22 cellular contexts compared by ENCODE assay signal in the genomic region with DNA sequence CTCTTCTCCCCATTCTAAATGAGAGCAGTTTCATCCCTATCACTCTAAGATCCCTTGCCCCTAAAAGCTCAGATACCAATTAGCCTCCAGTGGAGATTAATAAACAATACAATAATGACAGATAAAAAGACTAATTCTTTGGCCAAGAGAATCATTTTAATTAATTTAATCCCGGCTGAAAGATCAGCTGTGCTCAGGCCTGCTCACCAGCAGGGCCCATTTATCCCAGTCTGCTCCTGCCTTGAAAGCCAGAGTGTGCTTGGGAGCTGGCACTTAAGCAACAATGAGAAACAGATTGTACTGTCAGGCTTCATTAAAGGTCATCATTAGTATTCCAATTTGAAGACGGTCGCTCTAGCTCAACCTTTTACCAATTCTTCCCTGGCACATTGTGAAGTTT.
"Had no signal": no experiment of that assay in that cellular context is flagged by ENCODE, and none has a peak within 500 bp of the region (broad histone marks: within the 10 kb centered on the region; RNA-seq: fewer than 3 reads in every experiment).

No MANE protein-coding gene starts in this region.

- H3K27me3 Mint-ChIP-seq: dendritic cell treated with granulocyte-macrophage colony-stimulating factor and Interleukin-4, amounts not matched to agents 40 ng/mL and 50 ng/mL, for 4 days had no signal

- H3K36me3 Mint-ChIP-seq: activated naive CD4-positive, alpha-beta T cell treated with anti-CD3 and anti-CD28 coated beads, Interleukin-2, amount 50 U/mL, for 24 hours; naive thymus-derived CD4-positive, alpha-beta T cell; stimulated activated memory B cell treated with anti-CD40 and anti-IgM and Interleukin-4, amounts not matched to agents 10 μg/mL and 1 μg/mL and 100 μg/mL, for 72 hours had no signal

- H3K4me1 Mint-ChIP-seq: activated naive CD4-positive, alpha-beta T cell treated with anti-CD3 and anti-CD28 coated beads, Interleukin-2, amount 50 U/mL, for 24 hours; naive thymus-derived CD4-positive, alpha-beta T cell; stimulated activated memory B cell treated with anti-CD40 and anti-IgM and Interleukin-4, amounts not matched to agents 10 μg/mL and 1 μg/mL and 100 μg/mL, for 72 hours had no signal

- H3K27ac Mint-ChIP-seq: activated naive CD4-positive, alpha-beta T cell treated with anti-CD3 and anti-CD28 coated beads, Interleukin-2, amount 50 U/mL, for 24 hours; dendritic cell treated with granulocyte-macrophage colony-stimulating factor and Interleukin-4, amounts not matched to agents 40 ng/mL and 50 ng/mL, for 4 days; naive thymus-derived CD4-positive, alpha-beta T cell; stimulated activated memory B cell treated with anti-CD40 and anti-IgM and Interleukin-4, amounts not matched to agents 10 μg/mL and 1 μg/mL and 100 μg/mL, for 72 hours had no signal

- DNase-seq: activated CD4-positive, alpha-beta T cell treated with anti-CD3 and anti-CD28 coated beads for 1 hour; activated CD4-positive, alpha-beta T cell treated with anti-CD3 and anti-CD28 coated beads, Interleukin-2, amount 50 U/mL, for 1 hour; activated gamma-delta T cell treated with Interleukin-2 at 50 U/mL for 16 hours; activated T-cell treated with anti-CD3 and anti-CD28 coated beads, Interleukin-2, amount 50 U/mL, for 1 hour; anterior cingulate cortex; body of pancreas; effector CD4-positive, alpha-beta T cell; erythroblast; foreskin fibroblast; kidney glomerular epithelial cell; left lung; naive thymus-derived CD4-positive, alpha-beta T cell; posterior cingulate gyrus; small intestine; stimulated activated CD4-positive, alpha-beta T cell treated with anti-CD3 and anti-CD28 coated beads, Interleukin-2, amount 100 ng/mL, for 24 hours; transverse colon; uterus had no signal

- H3K4me3 Mint-ChIP-seq: activated naive CD4-positive, alpha-beta T cell treated with anti-CD3 and anti-CD28 coated beads, Interleukin-2, amount 50 U/mL, for 24 hours; dendritic cell treated with granulocyte-macrophage colony-stimulating factor and Interleukin-4, amounts not matched to agents 40 ng/mL and 50 ng/mL, for 4 days; naive thymus-derived CD4-positive, alpha-beta T cell; neural crest cell; stimulated activated memory B cell treated with anti-CD40 and anti-IgM and Interleukin-4, amounts not matched to agents 10 μg/mL and 1 μg/mL and 100 μg/mL, for 72 hours had no signal

- ATAC-seq: body of pancreas; left lung; naive thymus-derived CD4-positive, alpha-beta T cell; sciatic nerve; stimulated activated memory B cell treated with anti-CD40 and anti-IgM and Interleukin-4, amounts not matched to agents 10 μg/mL and 1 μg/mL and 100 μg/mL, for 72 hours had no signal

- H3K9me3 Mint-ChIP-seq: activated naive CD4-positive, alpha-beta T cell treated with anti-CD3 and anti-CD28 coated beads, Interleukin-2, amount 50 U/mL, for 24 hours; dendritic cell treated with granulocyte-macrophage colony-stimulating factor and Interleukin-4, amounts not matched to agents 40 ng/mL and 50 ng/mL, for 4 days; neural crest cell; stimulated activated memory B cell treated with anti-CD40 and anti-IgM and Interleukin-4, amounts not matched to agents 10 μg/mL and 1 μg/mL and 100 μg/mL, for 72 hours had no signal
